Comparison of ENCODE assay signal across 17 cellular contexts in the genomic region with DNA sequence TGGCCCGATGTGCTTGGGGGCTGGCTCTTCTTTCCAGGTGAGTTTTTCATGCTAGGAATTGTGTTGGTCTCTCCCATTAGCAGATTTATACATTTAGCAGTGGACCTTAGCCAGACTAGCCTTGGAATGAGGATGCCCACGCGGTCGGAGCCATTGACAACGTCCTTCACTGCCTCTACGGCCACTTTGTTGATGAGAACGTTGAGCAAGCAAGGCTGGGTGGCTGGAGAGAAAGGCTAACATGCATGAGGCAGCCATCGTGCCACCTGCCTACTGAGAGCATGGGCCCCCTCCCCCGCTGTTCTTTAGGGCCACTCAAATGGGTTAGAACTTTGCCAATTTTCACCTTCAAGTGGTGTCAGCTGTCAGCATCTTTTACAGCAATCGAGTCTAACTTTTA.
"Had no signal": no experiment of that assay in that cellular context is flagged by ENCODE, and none has a peak within 500 bp of the region (broad histone marks: within the 10 kb centered on the region; RNA-seq: fewer than 3 reads in every experiment).

No MANE protein-coding gene starts in this region.

- ATAC-seq: foreskin keratinocyte; left cardiac atrium; naive thymus-derived CD4-positive, alpha-beta T cell; sciatic nerve; stimulated activated naive B cell treated with anti-CD40 and anti-IgM and Interleukin-4, amounts not matched to agents 10 μg/mL and 1 μg/mL and 100 μg/mL, for 72 hours; stimulated activated naive CD8-positive, alpha-beta T cell treated with anti-CD3 and anti-CD28 coated beads, Interleukin-15, amount 100 ng/mL, for 72 hours had no signal

- H3K9me3 ChIP-seq: spleen, testis, tibial nerve, uterus had no signal

- H3K36me3 ChIP-seq: uterus had no signal

- H3K4me3 ChIP-seq: spleen, testis, tibial nerve, uterus had no signal

- H3K27me3 ChIP-seq: testis, tibial nerve, uterus had no signal

- DNase-seq: foreskin keratinocyte; immature natural killer cell; kidney; left cardiac atrium; mesendoderm; nephron progenitor cell; spleen; stimulated activated CD4-positive, alpha-beta T cell treated with anti-CD3 and anti-CD28 coated beads, Interleukin-15, amount 100 ng/mL, for 24 hours; stimulated activated CD4-positive, alpha-beta T cell treated with anti-CD3 and anti-CD28 coated beads, Interleukin-1b, Interleukin-23, amount 100 ng/mL, for 48 hours; stimulated activated CD4-positive, alpha-beta T cell treated with anti-CD3 and anti-CD28 coated beads, Interleukin-4, amount 100 ng/mL, for 24 hours; stimulated activated naive B cell treated with anti-CD40 and anti-IgM and Interleukin-4, amounts not matched to agents 10 μg/mL and 1 μg/mL and 100 μg/mL, for 72 hours; stimulated activated naive CD8-positive, alpha-beta T cell treated with anti-CD3 and anti-CD28 coated beads, Interleukin-15, amount 100 ng/mL, for 72 hours; testis; uterus had no signal

- H3K27ac ChIP-seq: foreskin keratinocyte, spleen, testis, tibial nerve, uterus had no signal

- H3K4me1 ChIP-seq: foreskin keratinocyte, testis, uterus had no signal
